Comparison of ENCODE assay signal across 1 cellular context in genomic region chr10:102157224-102157623, GRCh38.
TF ChIP-seq lines count a peak whose summit lies in the region.

No MANE protein-coding gene starts in this region.

TF ChIP-seq in GM23338, 12 proteins besides CTCF, POLR2A, EP300 and RAD21 (continued from another document):
- TF ChIP-seq REST (IDR thresholded peaks at IDR 0.05; ENCODE audit: unreplicated experiment) (no peak), JUNB (IDR thresholded peaks at IDR 0.05; ENCODE audit: unreplicated experiment) (no peak), ZNF331 (CRISPR knock-in tag; IDR thresholded peaks at IDR 0.05; ENCODE audit: low read depth) (no peak), ZNF462 (CRISPR knock-in tag; IDR thresholded peaks at IDR 0.05) (no peak), ZNF114 (CRISPR knock-in tag; IDR thresholded peaks at IDR 0.05) (no peak), NANOG (IDR thresholded peaks at IDR 0.05; ENCODE audit: borderline replicate concordance) (no peak), CREB1 (CRISPR knock-in tag; IDR thresholded peaks at IDR 0.05; ENCODE audit: low read depth) (no peak), EZH2phosphoT487 (IDR thresholded peaks at IDR 0.05; ENCODE audit: unreplicated experiment) (no peak)
- TF ChIP-seq, protein P1, sequence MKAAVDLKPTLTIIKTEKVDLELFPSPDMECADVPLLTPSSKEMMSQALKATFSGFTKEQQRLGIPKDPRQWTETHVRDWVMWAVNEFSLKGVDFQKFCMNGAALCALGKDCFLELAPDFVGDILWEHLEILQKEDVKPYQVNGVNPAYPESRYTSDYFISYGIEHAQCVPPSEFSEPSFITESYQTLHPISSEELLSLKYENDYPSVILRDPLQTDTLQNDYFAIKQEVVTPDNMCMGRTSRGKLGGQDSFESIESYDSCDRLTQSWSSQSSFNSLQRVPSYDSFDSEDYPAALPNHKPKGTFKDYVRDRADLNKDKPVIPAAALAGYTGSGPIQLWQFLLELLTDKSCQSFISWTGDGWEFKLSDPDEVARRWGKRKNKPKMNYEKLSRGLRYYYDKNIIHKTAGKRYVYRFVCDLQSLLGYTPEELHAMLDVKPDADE (IDR thresholded peaks at IDR 0.05), result no peak
